Comparison of ENCODE assay signal across 18 cellular contexts in the genomic region with DNA sequence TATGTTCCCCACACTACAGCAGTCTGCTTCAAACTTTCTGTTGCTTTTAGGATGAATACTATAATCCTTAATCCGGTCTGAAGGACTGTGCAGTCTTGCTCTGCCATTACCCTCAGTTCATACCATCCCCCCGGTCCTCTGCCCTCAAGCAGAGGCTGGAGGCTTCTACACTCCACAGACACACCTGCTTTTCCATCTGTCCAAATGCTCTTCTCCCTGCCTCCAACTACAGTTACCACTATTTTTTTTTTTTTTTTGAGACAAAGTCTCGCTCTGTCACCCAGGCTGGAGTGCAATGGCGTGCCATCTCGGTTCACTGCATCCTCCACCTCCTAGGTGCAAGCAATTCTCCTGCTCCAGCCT. TPM values are rescaled to one million over a fixed set of nuclear protein-coding genes. Genes with fewer than 3 reads are reported as not detected.
DNase-seq lines count a peak whose midpoint lies in the region; ATAC-seq and TF ChIP-seq lines count a peak whose summit lies in the region.
"Had no signal": no experiment of that assay in that cellular context is flagged by ENCODE, and none has a peak within 500 bp of the region (broad histone marks: within the 10 kb centered on the region; RNA-seq: fewer than 3 reads in every experiment).

No MANE protein-coding gene starts in this region.

- no peak for DNase-seq in T-helper 2 cell treated with Interferon-gamma antibody and Interleukin-4, amounts not matched to agents 5 μg/mL and 100 μg/mL, for 36 hours (ENCODE audit: low spot score)
- no peak for DNase-seq in T-helper 2 cell
- peak; percentile 88 for DNase-seq in NCI-H2171 treated with DMSO at 0.1 percent for 48 hours (lab: John Stamatoyannopoulos, UW)
- DNase-seq in NCI-H82 treated with DMSO at 0.1 percent for 48 hours (lab: John Stamatoyannopoulos, UW; ENCODE audit: unreplicated experiment): peak; percentile 67
- DNase-seq in progenitor cell of endocrine pancreas (ENCODE audit: low spot score, unreplicated experiment): no peak
- DNase-seq in prostate gland (ENCODE audit: low spot score): no peak
- DNase-seq: AML-193; Caco-2; CD4-positive, alpha-beta T cell; GDM1 had no signal

- peaks cover 5% of the 10 kb centered on the region for H3K4me1 Mint-ChIP-seq in T-helper 2 cell treated with Interferon-gamma antibody and Interleukin-4, amounts not matched to agents 5 μg/mL and 100 μg/mL, for 36 hours (ENCODE audit: low read depth)
- peaks cover 33% of the 10 kb centered on the region for H3K4me1 Mint-ChIP-seq in progenitor cell of endocrine pancreas (ENCODE audit: low read depth)
- H3K4me1 Mint-ChIP-seq: GM23338 had no signal

- TF ChIP-seq CTCF in progenitor cell of endocrine pancreas (IDR thresholded peaks at IDR 0.05; ENCODE audit: unreplicated experiment) (no peak), prostate gland (IDR thresholded peaks at IDR 0.05) (no peak), gastroesophageal sphincter (IDR thresholded peaks at IDR 0.05) (no peak)

- peak overlapping the region; percentile 49 for H3K27ac Mint-ChIP-seq in T-helper 2 cell treated with Interferon-gamma antibody and Interleukin-4, amounts not matched to agents 5 μg/mL and 100 μg/mL, for 36 hours
- H3K27ac Mint-ChIP-seq in progenitor cell of endocrine pancreas: peak overlapping the region; percentile 80
- H3K27ac Mint-ChIP-seq: CD4-positive, alpha-beta T cell; GM23338 had no signal

- H3K4me3 ChIP-seq in prostate gland: no peak overlapping the region
- no peak overlapping the region for H3K4me3 ChIP-seq in gastroesophageal sphincter
- H3K4me3 ChIP-seq: A549, GM23338 had no signal

- H3K9me3 ChIP-seq in prostate gland: no peaks in the 10 kb centered on the region
- no peaks in the 10 kb centered on the region for H3K9me3 ChIP-seq in gastroesophageal sphincter
- H3K9me3 ChIP-seq: A549, Caco-2 had no signal

- no peaks in the 10 kb centered on the region for H3K9me3 Mint-ChIP-seq in T-helper 2 cell treated with Interferon-gamma antibody and Interleukin-4, amounts not matched to agents 5 μg/mL and 100 μg/mL, for 36 hours
- no peaks in the 10 kb centered on the region for H3K9me3 Mint-ChIP-seq in progenitor cell of endocrine pancreas (ENCODE audit: low read depth)
- H3K9me3 Mint-ChIP-seq: CD4-positive, alpha-beta T cell; GM23338; HFFc6 had no signal

- no peak for TF ChIP-seq EP300 in gastroesophageal sphincter (IDR thresholded peaks at IDR 0.05)

- 97% methylated on average over 5 of the region's 5 CpGs for WGBS in prostate gland
- WGBS in gastroesophageal sphincter (ENCODE audit: low coverage in 1 of 2), 2 donors: 98 to 100% methylated on average over 1 to 5 of the region's 5 CpGs

- H3K27me3 Mint-ChIP-seq in T-helper 2 cell treated with Interferon-gamma antibody and Interleukin-4, amounts not matched to agents 5 μg/mL and 100 μg/mL, for 36 hours (ENCODE audit: low read depth): no peaks in the 10 kb centered on the region
- H3K27me3 Mint-ChIP-seq in progenitor cell of endocrine pancreas: no peaks in the 10 kb centered on the region
- H3K27me3 Mint-ChIP-seq: CD4-positive, alpha-beta T cell had no signal

- ATAC-seq in GM21390 (IDR thresholded peaks at IDR 0.05; ENCODE audit: unreplicated experiment) (no peak), gastroesophageal sphincter (no peak)
- ATAC-seq: GM23338, HepG2 had no signal

- H3K36me3 ChIP-seq in prostate gland (no peaks in the 10 kb centered on the region), gastroesophageal sphincter (peaks cover 0 to 51% of the 10 kb centered on the region in 2 donors)

- TF ChIP-seq POLR2A in prostate gland (IDR thresholded peaks at IDR 0.05): no peak
- TF ChIP-seq POLR2A in gastroesophageal sphincter (IDR thresholded peaks at IDR 0.05): no peak

- H3K4me3 Mint-ChIP-seq in T-helper 2 cell treated with Interferon-gamma antibody and Interleukin-4, amounts not matched to agents 5 μg/mL and 100 μg/mL, for 36 hours: no peak overlapping the region
- no peak overlapping the region for H3K4me3 Mint-ChIP-seq in progenitor cell of endocrine pancreas (ENCODE audit: low read depth)
- H3K4me3 Mint-ChIP-seq: CD4-positive, alpha-beta T cell; GM23338; HFFc6 had no signal

- H3K36me3 Mint-ChIP-seq in T-helper 2 cell treated with Interferon-gamma antibody and Interleukin-4, amounts not matched to agents 5 μg/mL and 100 μg/mL, for 36 hours (ENCODE audit: low read depth): peaks cover 11% of the 10 kb centered on the region
- peaks cover 25% of the 10 kb centered on the region for H3K36me3 Mint-ChIP-seq in progenitor cell of endocrine pancreas (ENCODE audit: insufficient read depth)

- H3K27me3 ChIP-seq in prostate gland (replicated peaks; ENCODE audit: insufficient read depth) (no peaks in the 10 kb centered on the region), gastroesophageal sphincter (no peaks in the 10 kb centered on the region)

- intact Hi-C loops in prostate gland (cut with DNase I): no loop called here

- H3K4me1 ChIP-seq in prostate gland (replicated peaks) (no peaks in the 10 kb centered on the region), gastroesophageal sphincter (no peaks in the 10 kb centered on the region)
- H3K4me1 ChIP-seq: Caco-2 had no signal

- H3K27ac ChIP-seq in prostate gland (no peak overlapping the region), gastroesophageal sphincter (no peak overlapping the region)
- H3K27ac ChIP-seq: 22Rv1, C4-2B had no signal

RNA-seq across cellular contexts. Expression of gene KCNH3, which starts 19.3 kb away (rescaled TPM):
- 29.2 and 31.9 TPM in 2 replicates for total RNA-seq in progenitor cell of endocrine pancreas
- total RNA-seq in prostate gland: 1 to 10 TPM; 1.8 to 2.2 TPM
- total RNA-seq in gastroesophageal sphincter: under 1 TPM in 3 of 4 donors, not detected in 1; 0.13 to 0.69 (median 0.31) TPM

RNA-seq across cellular contexts. Expression of gene MCRS1, which starts 48.4 kb away (rescaled TPM):
- total RNA-seq in progenitor cell of endocrine pancreas (88.1 and 92.6 TPM in 2 replicates), prostate gland (10 to 100 TPM; 54.1 to 87.0 TPM), gastroesophageal sphincter (10 to 100 TPM; 35.3 to 62.5 (median 51.1) TPM)

Comparison
In these comparisons a context has a peak if more than half of its experiments do, and no peak if none do; other contexts are left out.
1. DNase-seq: peak in NCI-H2171 treated with DMSO at 0.1 percent for 48 hours (single experiment) and NCI-H82 treated with DMSO at 0.1 percent for 48 hours (single experiment); none in T-helper 2 cell treated with Interferon-gamma antibody and Interleukin-4, amounts not matched to agents 5 μg/mL and 100 μg/mL, for 36 hours (single experiment), T-helper 2 cell (0 of 5), progenitor cell of endocrine pancreas (single experiment) and prostate gland (single experiment).